9 cellular contexts compared by ENCODE assay signal in the genomic region with DNA sequence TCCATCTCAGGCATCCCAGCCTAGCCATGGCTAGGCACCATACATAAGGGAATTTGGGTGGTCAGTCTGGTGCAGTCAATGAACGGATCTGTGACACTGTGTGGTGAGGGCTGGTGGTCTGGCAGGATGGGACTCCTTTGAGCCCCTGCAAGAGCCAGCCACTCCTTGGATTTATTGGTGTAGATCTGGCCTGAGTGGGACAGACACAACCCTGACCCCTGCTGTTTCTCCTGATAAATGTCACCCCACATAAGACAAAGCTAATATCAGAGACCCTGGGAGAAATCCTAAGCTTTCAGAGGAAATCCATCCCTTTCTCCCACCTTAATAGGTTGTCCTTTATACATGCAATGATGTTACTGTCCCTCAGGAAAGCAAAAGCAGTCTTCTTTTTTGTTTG. TPM values are rescaled to one million over a fixed set of nuclear protein-coding genes. Genes with fewer than 3 reads are reported as not detected.
DNase-seq lines count a peak whose midpoint lies in the region; ATAC-seq and TF ChIP-seq lines count a peak whose summit lies in the region.
"Had no signal": no experiment of that assay in that cellular context is flagged by ENCODE, and none has a peak within 500 bp of the region (broad histone marks: within the 10 kb centered on the region; RNA-seq: fewer than 3 reads in every experiment).

No MANE protein-coding gene starts in this region.

- peaks cover 22% of the 10 kb centered on the region for H4K20me1 ChIP-seq in IMR-90 (ENCODE audit: insufficient read depth, low read length)

- in situ Hi-C loops in IMR-90 (cut with MboI; ENCODE audit: low sequenced_read_pairs) = loop anchor here (25.0 kb wide), 1 partner anchor 274 kb away; a partner anchor contains a TSS

- H3K36me3 ChIP-seq in IMR-90 (ENCODE audit: control insufficient read depth, insufficient read depth, low read length) = no peaks in the 10 kb centered on the region; the same call in 1 of the 2 replicates
- H3K36me3 ChIP-seq in mesenchymal stem cell (ENCODE audit: control insufficient read depth in 1 of 2, insufficient read depth in 2 of 2, low read depth in 1 of 2, low read length in 2 of 2) = no peaks in the 10 kb centered on the region

- dilution Hi-C loops in IMR-90 (cut with HindIII; ENCODE audit: low sequenced_read_pairs, unreplicated experiment) = no loop called here

- H2BK12ac ChIP-seq in mesenchymal stem cell (ENCODE audit: low read length in 2 of 2) = no peak overlapping the region

- H2AK5ac ChIP-seq in IMR-90 (ENCODE audit: low read depth, low read length) (no peak overlapping the region; the same call in 1 of the 2 replicates), mesenchymal stem cell (ENCODE audit: low read length, severe bottlenecking) (no peak overlapping the region)

- H3K4me3 Mint-ChIP-seq in activated T-helper 1 cell treated with anti-CD3 and anti-CD28 coated beads, Interleukin-12 subunit alpha, Interleukin-12 subunit beta, Interleukin-2, Interleukin-4 antibody, amounts not matched to agents 30 ng/mL and 10 ng/mL and 1 ng/mL, durations not matched to agents 14 hours and 24 hours and 36 hours = peak overlapping the region; percentile 70

- H2BK5ac ChIP-seq in IMR-90 (ENCODE audit: low read depth, low read length, poor library complexity, severe bottlenecking) = no peak overlapping the region
- H2BK5ac ChIP-seq in mesenchymal stem cell (ENCODE audit: low read depth, low read length, poor library complexity, severe bottlenecking) = no peak overlapping the region

- H3K4me1 Mint-ChIP-seq in activated T-helper 1 cell treated with anti-CD3 and anti-CD28 coated beads, Interleukin-12 subunit alpha, Interleukin-12 subunit beta, Interleukin-2, Interleukin-4 antibody, amounts not matched to agents 30 ng/mL and 10 ng/mL and 1 ng/mL, durations not matched to agents 14 hours and 24 hours and 36 hours (ENCODE audit: low read depth) = peaks cover 19% of the 10 kb centered on the region

- no peak overlapping the region for H2AK9ac ChIP-seq in IMR-90 (replicated peaks; ENCODE audit: low read depth, low read length, poor library complexity)

- CTCF ChIA-PET in IMR-90 (lab: Yijun Ruan, JAX) = interaction anchor here (0.6 to 0.9 kb wide), 3 partner anchors 14 to 31 kb away, joined by 3 to 4 read pairs (median 3); a partner anchor contains a TSS

- H3K18ac ChIP-seq in IMR-90 (ENCODE audit: low read depth, low read length) (no peak overlapping the region), mesenchymal stem cell (ENCODE audit: low read depth in 1 of 2, low read length in 2 of 2) (no peak overlapping the region)

- H2BK20ac ChIP-seq in IMR-90 (ENCODE audit: low read depth, low read length) = no peak overlapping the region

- no peak overlapping the region for H3K9ac ChIP-seq in IMR-90 (ENCODE audit: low read depth, low read length)
- H3K9ac ChIP-seq in mesenchymal stem cell (ENCODE audit: low read length) = no peak overlapping the region

- no peaks in the 10 kb centered on the region for H3K9me3 Mint-ChIP-seq in activated T-helper 1 cell treated with anti-CD3 and anti-CD28 coated beads, Interleukin-12 subunit alpha, Interleukin-12 subunit beta, Interleukin-2, Interleukin-4 antibody, amounts not matched to agents 30 ng/mL and 10 ng/mL and 1 ng/mL, durations not matched to agents 14 hours and 24 hours and 36 hours
- H3K9me3 Mint-ChIP-seq: stimulated activated naive B cell treated with anti-CD40 and anti-IgM and Interleukin-4, amounts not matched to agents 10 μg/mL and 1 μg/mL and 100 μg/mL, for 72 hours had no signal

- H4K8ac ChIP-seq in IMR-90 (ENCODE audit: low read depth in 2 of 2, low read length in 2 of 2) (no peak overlapping the region), mesenchymal stem cell (ENCODE audit: low read length) (no peak overlapping the region)

- peaks cover 4% of the 10 kb centered on the region for H3K36me3 Mint-ChIP-seq in activated T-helper 1 cell treated with anti-CD3 and anti-CD28 coated beads, Interleukin-12 subunit alpha, Interleukin-12 subunit beta, Interleukin-2, Interleukin-4 antibody, amounts not matched to agents 30 ng/mL and 10 ng/mL and 1 ng/mL, durations not matched to agents 14 hours and 24 hours and 36 hours (ENCODE audit: low read depth)

- no peak overlapping the region for H3K4ac ChIP-seq in IMR-90 (ENCODE audit: low read depth, low read length)
- H3K4ac ChIP-seq in mesenchymal stem cell (ENCODE audit: low read depth in 1 of 2, low read length in 2 of 2) = no peak overlapping the region

- H3K27me3 Mint-ChIP-seq in activated T-helper 1 cell treated with anti-CD3 and anti-CD28 coated beads, Interleukin-12 subunit alpha, Interleukin-12 subunit beta, Interleukin-2, Interleukin-4 antibody, amounts not matched to agents 30 ng/mL and 10 ng/mL and 1 ng/mL, durations not matched to agents 14 hours and 24 hours and 36 hours (ENCODE audit: insufficient read depth) = peaks cover 3% of the 10 kb centered on the region

- no peak overlapping the region for H3K4me2 ChIP-seq in IMR-90 (ENCODE audit: low read depth, low read length)
- H3K4me2 ChIP-seq in mesenchymal stem cell (ENCODE audit: low read length, poor library complexity, severe bottlenecking) = no peak overlapping the region

- TF ChIP-seq CTCF in IMR-90 (conservative IDR thresholded peaks at IDR 0.05; ENCODE audit: low read depth, low read length) = peak; percentile 43

- DNase-seq in Daoy (ENCODE audit: low read depth) (peak; percentile 40), IMR-90 (peak; percentile 20), mesenchymal stem cell (peak; percentile 51), germinal center (ENCODE audit: low spot score) (no peak), NCI-H2081 treated with DMSO at 0.1 percent for 48 hours (lab: John Stamatoyannopoulos, UW) (no peak), NCI-H1048 (lab: John Stamatoyannopoulos, UW) (no peak)
- no peak for DNase-seq in activated T-helper 1 cell treated with anti-CD3 and anti-CD28 coated beads, Interleukin-12 subunit alpha, Interleukin-12 subunit beta, Interleukin-2, Interleukin-4 antibody, amounts not matched to agents 30 ng/mL and 10 ng/mL and 1 ng/mL, durations not matched to agents 14 hours and 24 hours and 36 hours (ENCODE audit: low spot score)
- DNase-seq: stimulated activated naive B cell treated with anti-CD40 and anti-IgM and Interleukin-4, amounts not matched to agents 10 μg/mL and 1 μg/mL and 100 μg/mL, for 72 hours had no signal

- peaks cover 6 to 24% of the 10 kb centered on the region in 2 experiments; a peak in 3 of 4 replicates for H3K79me1 ChIP-seq in IMR-90 (ENCODE audit: low read depth in 1 of 2, low read length in 2 of 2)
- H3K79me1 ChIP-seq in mesenchymal stem cell (replicated peaks; ENCODE audit: low read length, poor library complexity, severe bottlenecking) = no peaks in the 10 kb centered on the region

- H2AFZ ChIP-seq in IMR-90 (replicated peaks; ENCODE audit: low read length, poor library complexity) (no peak overlapping the region), mesenchymal stem cell (ENCODE audit: low read depth, low read length) (no peak overlapping the region)

- POLR2A ChIA-PET in IMR-90 (lab: Charles Lee; ENCODE audit: unreplicated experiment) = interaction anchor here (0.5 to 0.6 kb wide), 3 partner anchors 14 to 120 kb away, joined by 5 to 18 read pairs (median 5); a partner anchor contains a TSS

- H3K27ac Mint-ChIP-seq in activated T-helper 1 cell treated with anti-CD3 and anti-CD28 coated beads, Interleukin-12 subunit alpha, Interleukin-12 subunit beta, Interleukin-2, Interleukin-4 antibody, amounts not matched to agents 30 ng/mL and 10 ng/mL and 1 ng/mL, durations not matched to agents 14 hours and 24 hours and 36 hours = no peak overlapping the region
- H3K27ac Mint-ChIP-seq: stimulated activated naive B cell treated with anti-CD40 and anti-IgM and Interleukin-4, amounts not matched to agents 10 μg/mL and 1 μg/mL and 100 μg/mL, for 72 hours had no signal

- H3K27ac ChIP-seq in IMR-90 (ENCODE audit: insufficient read depth, low read length) (no peak overlapping the region), mesenchymal stem cell (ENCODE audit: low read length, poor library complexity, severe bottlenecking) (no peak overlapping the region)

- H4K5ac ChIP-seq in IMR-90 (ENCODE audit: low read depth, low read length) = no peak overlapping the region

- H3K27me3 ChIP-seq in IMR-90 (ENCODE audit: control insufficient read depth, insufficient read depth, low read length) (no peaks in the 10 kb centered on the region), mesenchymal stem cell (ENCODE audit: control insufficient read depth in 1 of 2, insufficient read depth in 1 of 2, low read length in 2 of 2) (peaks cover 0 to 16% of the 10 kb centered on the region in 2 experiments)

- H3K4me3 ChIP-seq in IMR-90 (ENCODE audit: insufficient read depth, low read depth, low read length) (no peak overlapping the region), mesenchymal stem cell (ENCODE audit: insufficient read depth in 1 of 2, low read depth in 1 of 2, low read length in 2 of 2) (no peak overlapping the region)

- BruUV-seq in IMR-90 (replicated peaks; lab: Mats Ljungman, UMichigan) = no TSS peak

- no peak for TF ChIP-seq POLR2A in IMR-90 (IDR thresholded peaks at IDR 0.05; ENCODE audit: low read depth, low read length)

- H3K14ac ChIP-seq in IMR-90 (replicated peaks; ENCODE audit: low read depth, low read length) (no peak overlapping the region), mesenchymal stem cell (ENCODE audit: low read length in 2 of 2) (no peak overlapping the region)

- no peaks in the 10 kb centered on the region for H3K9me3 ChIP-seq in IMR-90 (ENCODE audit: control insufficient read depth, insufficient read depth, low read length)
- no peaks in the 10 kb centered on the region for H3K9me3 ChIP-seq in mesenchymal stem cell (ENCODE audit: control insufficient read depth, low read length)

- H4K91ac ChIP-seq in IMR-90 (ENCODE audit: insufficient read depth, low read depth, low read length) (no peak overlapping the region), mesenchymal stem cell (ENCODE audit: low read length) (no peak overlapping the region)

- H3K23ac ChIP-seq in IMR-90 (ENCODE audit: low read depth, low read length) = no peak overlapping the region
- H3K23ac ChIP-seq in mesenchymal stem cell (ENCODE audit: low read length in 2 of 2) = no peak overlapping the region

- WGBS in IMR-90 (ENCODE audit: extremely low coverage in 2 of 2, insufficient read length in 1 of 2), 2 experiments = no CpG with 5 or more reads among the region's 1 CpG
- WGBS in mesenchymal stem cell = 67% methylated on average over 1 of the region's 1 CpG

- H3K4me1 ChIP-seq in IMR-90 (ENCODE audit: control insufficient read depth, insufficient read depth, low read length) = peaks cover 12% of the 10 kb centered on the region
- H3K4me1 ChIP-seq in mesenchymal stem cell (ENCODE audit: control insufficient read depth, insufficient read depth, low read depth, low read length) = peaks cover 13% of the 10 kb centered on the region

- H3K56ac ChIP-seq in IMR-90 (ENCODE audit: extremely low read depth, insufficient read depth, low read length) = no peak overlapping the region

- no peaks in the 10 kb centered on the region for H3K9me1 ChIP-seq in IMR-90 (ENCODE audit: insufficient read depth, low read length)

- ATAC-seq in IMR-90 (ENCODE audit: low read depth) (no peak), HG03565 (IDR thresholded peaks at IDR 0.05; ENCODE audit: unreplicated experiment) (no peak)
- ATAC-seq: stimulated activated naive B cell treated with anti-CD40 and anti-IgM and Interleukin-4, amounts not matched to agents 10 μg/mL and 1 μg/mL and 100 μg/mL, for 72 hours had no signal

- TF ChIP-seq RAD21 in IMR-90 (IDR thresholded peaks at IDR 0.05; ENCODE audit: low read length) = peak; percentile 46

- intact Hi-C loops in IMR-90 (cut with micrococcal nuclease) = loop anchor here (10.0 kb wide), 1 partner anchor 246 kb away; no protein-coding TSS in a partner anchor
- intact Hi-C loops in activated T-helper 1 cell treated with anti-CD3 and anti-CD28 coated beads, Interleukin-12 subunit alpha, Interleukin-12 subunit beta, Interleukin-2, Interleukin-4 antibody, amounts not matched to agents 30 ng/mL and 10 ng/mL and 1 ng/mL, durations not matched to agents 14 hours and 24 hours and 36 hours (cut with micrococcal nuclease) = no loop called here

- H2BK15ac ChIP-seq in IMR-90 (ENCODE audit: low read depth, low read length) (no peak overlapping the region), mesenchymal stem cell (ENCODE audit: low read depth, poor library complexity, severe bottlenecking) (no peak overlapping the region)

- H2BK120ac ChIP-seq in IMR-90 (ENCODE audit: low read depth, low read length) (no peak overlapping the region), mesenchymal stem cell (ENCODE audit: low read depth, low read length) (no peak overlapping the region)

RNA-seq across cellular contexts. Expression of a gene that starts 2.3 kb away (rescaled TPM):
- 0.17 TPM in 1 of 2 replicates, not detected in the other for total RNA-seq in Daoy (2014; rRNA removed; shearing (Covaris generic))
- total RNA-seq in IMR-90 (2012; rRNA removed) = 0.28 and 0.54 TPM in 2 replicates
- 0.29 and 0.43 TPM in 2 replicates for polyA plus RNA-seq in IMR-90 (2012; rRNA removed)
- 0.23 and 0.58 TPM in 2 replicates for polyA plus RNA-seq in IMR-90 (2012; cell fraction: cytosol; rRNA removed)
- 1.5 and 2.5 TPM in 2 replicates for polyA plus RNA-seq in IMR-90 (2012; cell fraction: nucleus; rRNA removed; ENCODE audit: low replicate concordance)
- total RNA-seq in activated T-helper 1 cell treated with anti-CD3 and anti-CD28 coated beads, Interleukin-12 subunit alpha, Interleukin-12 subunit beta, Interleukin-2, Interleukin-4 antibody, amounts not matched to agents 30 ng/mL and 10 ng/mL and 1 ng/mL, durations not matched to agents 14 hours and 24 hours and 36 hours = 0.27 and 0.41 TPM in 2 replicates
- polyA plus RNA-seq in mesenchymal stem cell (2013, experiment 1 of 2) = 0.37 TPM
- polyA plus RNA-seq in mesenchymal stem cell (2013, experiment 2 of 2) = 0.33 TPM

RNA-seq across cellular contexts. Expression of a gene that starts 2.5 kb away (rescaled TPM):
- 32.2 and 41.0 TPM in 2 replicates for total RNA-seq in Daoy (2014; rRNA removed; shearing (Covaris generic))
- total RNA-seq in IMR-90 (2012; rRNA removed) = 5.0 and 6.1 TPM in 2 replicates
- 41.3 and 42.2 TPM in 2 replicates for polyA plus RNA-seq in IMR-90 (2012; rRNA removed)
- 20.5 and 31.1 TPM in 2 replicates for polyA plus RNA-seq in IMR-90 (2012; cell fraction: cytosol; rRNA removed)
- polyA plus RNA-seq in IMR-90 (2012; cell fraction: nucleus; rRNA removed; ENCODE audit: low replicate concordance) = 247 and 673 TPM in 2 replicates
- total RNA-seq in activated T-helper 1 cell treated with anti-CD3 and anti-CD28 coated beads, Interleukin-12 subunit alpha, Interleukin-12 subunit beta, Interleukin-2, Interleukin-4 antibody, amounts not matched to agents 30 ng/mL and 10 ng/mL and 1 ng/mL, durations not matched to agents 14 hours and 24 hours and 36 hours = 104 and 107 TPM in 2 replicates
- 72.6 TPM for polyA plus RNA-seq in mesenchymal stem cell (2013, experiment 1 of 2)
- 68.0 TPM for polyA plus RNA-seq in mesenchymal stem cell (2013, experiment 2 of 2)

RNA-seq across cellular contexts. Expression of a gene that starts 13.7 kb away (rescaled TPM):
- total RNA-seq in Daoy (2014; rRNA removed; shearing (Covaris generic)) = 21.3 and 32.9 TPM in 2 replicates
- total RNA-seq in IMR-90 (2012; rRNA removed) = 22.6 and 25.6 TPM in 2 replicates
- polyA plus RNA-seq in IMR-90 (2012; rRNA removed) = 364 and 385 TPM in 2 replicates
- 283 and 394 TPM in 2 replicates for polyA plus RNA-seq in IMR-90 (2012; cell fraction: cytosol; rRNA removed)
- polyA plus RNA-seq in IMR-90 (2012; cell fraction: nucleus; rRNA removed; ENCODE audit: low replicate concordance) = 615 and 1,429 TPM in 2 replicates
- 4.3 and 4.7 TPM in 2 replicates for total RNA-seq in activated T-helper 1 cell treated with anti-CD3 and anti-CD28 coated beads, Interleukin-12 subunit alpha, Interleukin-12 subunit beta, Interleukin-2, Interleukin-4 antibody, amounts not matched to agents 30 ng/mL and 10 ng/mL and 1 ng/mL, durations not matched to agents 14 hours and 24 hours and 36 hours
- 255 TPM for polyA plus RNA-seq in mesenchymal stem cell (2013, experiment 1 of 2)
- 254 TPM for polyA plus RNA-seq in mesenchymal stem cell (2013, experiment 2 of 2)

RNA-seq across cellular contexts. Expression of a gene that starts 14.7 kb away (rescaled TPM):
- total RNA-seq in Daoy (2014; rRNA removed; shearing (Covaris generic)) = 0.80 and 5.3 TPM in 2 replicates
- total RNA-seq in IMR-90 (2012; rRNA removed) = not detected in 2 replicates
- polyA plus RNA-seq in IMR-90 (2012; rRNA removed) = 1.8 and 2.3 TPM in 2 replicates
- 0.54 and 0.62 TPM in 2 replicates for polyA plus RNA-seq in IMR-90 (2012; cell fraction: cytosol; rRNA removed)
- 8.7 and 38.4 TPM in 2 replicates for polyA plus RNA-seq in IMR-90 (2012; cell fraction: nucleus; rRNA removed; ENCODE audit: low replicate concordance)
- total RNA-seq in activated T-helper 1 cell treated with anti-CD3 and anti-CD28 coated beads, Interleukin-12 subunit alpha, Interleukin-12 subunit beta, Interleukin-2, Interleukin-4 antibody, amounts not matched to agents 30 ng/mL and 10 ng/mL and 1 ng/mL, durations not matched to agents 14 hours and 24 hours and 36 hours = 9.1 and 11.2 TPM in 2 replicates
- polyA plus RNA-seq in mesenchymal stem cell (2013, experiment 1 of 2) = 1.9 TPM
- polyA plus RNA-seq in mesenchymal stem cell (2013, experiment 2 of 2) = 1.4 TPM

RNA-seq across cellular contexts. Expression of a gene that starts 23.9 kb away (rescaled TPM):
- total RNA-seq in Daoy (2014; rRNA removed; shearing (Covaris generic)) = 9.7 and 11.3 TPM in 2 replicates
- 2.2 and 2.3 TPM in 2 replicates for total RNA-seq in IMR-90 (2012; rRNA removed)
- 23.2 and 30.0 TPM in 2 replicates for polyA plus RNA-seq in IMR-90 (2012; rRNA removed)
- polyA plus RNA-seq in IMR-90 (2012; cell fraction: cytosol; rRNA removed) = 16.0 and 40.1 TPM in 2 replicates
- polyA plus RNA-seq in IMR-90 (2012; cell fraction: nucleus; rRNA removed; ENCODE audit: low replicate concordance) = 23.7 and 42.5 TPM in 2 replicates
- total RNA-seq in activated T-helper 1 cell treated with anti-CD3 and anti-CD28 coated beads, Interleukin-12 subunit alpha, Interleukin-12 subunit beta, Interleukin-2, Interleukin-4 antibody, amounts not matched to agents 30 ng/mL and 10 ng/mL and 1 ng/mL, durations not matched to agents 14 hours and 24 hours and 36 hours = 10.3 and 11.5 TPM in 2 replicates
- polyA plus RNA-seq in mesenchymal stem cell (2013, experiment 1 of 2) = 25.6 TPM
- 23.4 TPM for polyA plus RNA-seq in mesenchymal stem cell (2013, experiment 2 of 2)

Comparison
In these comparisons a context has a peak if more than half of its experiments do, and no peak if none do; other contexts are left out.
1. DNase-seq: peak in Daoy (single experiment), IMR-90 (single experiment) and mesenchymal stem cell (single experiment); none in activated T-helper 1 cell treated with anti-CD3 and anti-CD28 coated beads, Interleukin-12 subunit alpha, Interleukin-12 subunit beta, Interleukin-2, Interleukin-4 antibody, amounts not matched to agents 30 ng/mL and 10 ng/mL and 1 ng/mL, durations not matched to agents 14 hours and 24 hours and 36 hours (single experiment), germinal center (single experiment), NCI-H2081 treated with DMSO at 0.1 percent for 48 hours (single experiment) and NCI-H1048 (single experiment).